Comparison of ENCODE assay signal across 1 cellular context in the genomic region with DNA sequence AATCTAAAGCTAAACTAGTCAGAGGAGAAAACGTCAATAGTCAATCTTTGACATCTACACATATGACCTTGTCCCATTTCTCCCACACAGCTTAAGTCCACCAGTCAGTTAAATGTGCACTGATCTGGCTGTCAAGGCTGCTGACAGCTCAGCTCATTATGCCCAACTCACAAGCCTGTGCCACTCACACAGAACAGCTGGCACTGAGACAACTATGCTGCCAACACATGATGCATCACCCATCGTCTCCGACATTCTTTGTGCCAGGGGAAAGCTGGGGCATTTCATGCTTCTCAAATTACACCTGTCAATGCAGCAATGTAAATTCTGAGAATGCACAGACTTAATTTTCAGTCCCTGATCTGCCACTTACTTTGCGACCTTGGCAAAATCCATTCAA.
TF ChIP-seq lines count a peak whose summit lies in the region.

No MANE protein-coding gene starts in this region.

TF ChIP-seq in HCT116, 20 proteins besides CTCF, POLR2A, EP300 and RAD21 (continued from another document):
- TF ChIP-seq MAX (IDR thresholded peaks at IDR 0.05) = peak; percentile 40
- TF ChIP-seq, protein P1, sequence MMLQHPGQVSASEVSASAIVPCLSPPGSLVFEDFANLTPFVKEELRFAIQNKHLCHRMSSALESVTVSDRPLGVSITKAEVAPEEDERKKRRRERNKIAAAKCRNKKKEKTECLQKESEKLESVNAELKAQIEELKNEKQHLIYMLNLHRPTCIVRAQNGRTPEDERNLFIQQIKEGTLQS (IDR thresholded peaks at IDR 0.05) = no peak
